In genomic region chr9:16676547-16676946, GRCh38 we compare ENCODE assay signal across 28 cellular contexts.
"Had no signal": no experiment of that assay in that cellular context is flagged by ENCODE, and none has a peak within 500 bp of the region (broad histone marks: within the 10 kb centered on the region; RNA-seq: fewer than 3 reads in every experiment).

No MANE protein-coding gene starts in this region.

- H3K27ac ChIP-seq: neutrophil, ovary, parathyroid adenoma, psoas muscle, right lobe of liver, sigmoid colon, suprapubic skin, testis, tibial artery, transverse colon, upper lobe of right lung had no signal

- H3K9me3 ChIP-seq: neutrophil, ovary, psoas muscle, right lobe of liver, sigmoid colon, suprapubic skin, testis, tibial artery, transverse colon, upper lobe of right lung, uterus had no signal

- H3K36me3 ChIP-seq: neutrophil, ovary, right lobe of liver, sigmoid colon, suprapubic skin, tibial artery, transverse colon, upper lobe of right lung, uterus had no signal

- H3K4me1 ChIP-seq: parathyroid adenoma, right lobe of liver, tibial artery, upper lobe of right lung, uterus had no signal

- H3K9ac ChIP-seq: parathyroid adenoma had no signal

- ATAC-seq: naive thymus-derived CD8-positive, alpha-beta T cell; natural killer cell treated with Interleukin-12 subunit alpha and Interleukin-12 subunit beta and Interleukin-15 and Interleukin-18, amount 100 ng/mL, for 72 hours; psoas muscle; right cardiac atrium; right lobe of liver; stimulated activated effector memory CD8-positive, alpha-beta T cell treated with anti-CD3 and anti-CD28 coated beads, Interleukin-12 subunit alpha, Interleukin-12 subunit beta, amount 100 ng/mL, for 72 hours; stimulated activated naive B cell treated with anti-CD40 and anti-IgM and Interleukin-4, amounts not matched to agents 10 μg/mL and 1 μg/mL and 100 μg/mL, for 72 hours; stimulated activated naive CD8-positive, alpha-beta T cell treated with anti-CD3 and anti-CD28 coated beads, Interleukin-15, amount 100 ng/mL, for 72 hours; upper lobe of right lung had no signal

- DNase-seq: naive thymus-derived CD8-positive, alpha-beta T cell; nephron progenitor cell; nucleus accumbens; ovary; posterior cingulate gyrus; psoas muscle; right cardiac atrium; right lobe of liver; sigmoid colon; small intestine; stimulated activated CD4-positive, alpha-beta T cell treated with anti-CD3 and anti-CD28 coated beads, Interleukin-15, amount 100 ng/mL, for 24 hours; stimulated activated CD4-positive, alpha-beta T cell treated with anti-CD3 and anti-CD28 coated beads, Interleukin-2, amount 100 ng/mL, for 24 hours; stimulated activated CD4-positive, alpha-beta T cell treated with anti-CD3 and anti-CD28 coated beads, Interleukin-2, amount 100 ng/mL, for 48 hours; stimulated activated CD4-positive, alpha-beta T cell treated with anti-CD3 and anti-CD28 coated beads, Interleukin-4, amount 100 ng/mL, for 24 hours; stimulated activated naive B cell treated with anti-CD40 and anti-IgM and Interleukin-4, amounts not matched to agents 10 μg/mL and 1 μg/mL and 100 μg/mL, for 72 hours; stimulated activated naive CD4-positive, alpha-beta T cell treated with Interleukin-2 at 50 U/mL for 16 hours; stimulated activated naive CD8-positive, alpha-beta T cell treated with anti-CD3 and anti-CD28 coated beads, Interleukin-15, amount 100 ng/mL, for 72 hours; substantia nigra; testis; tibial artery; transverse colon; upper lobe of right lung; uterus had no signal

- H3K4me3 ChIP-seq: ovary, psoas muscle, right lobe of liver, sigmoid colon, suprapubic skin, testis, tibial artery, transverse colon, upper lobe of right lung, uterus had no signal

- FAIRE-seq: small intestine had no signal
